In genomic region chr7:141335164-141335563, GRCh38 we compare ENCODE assay signal across 22 cellular contexts.
"Had no signal": no experiment of that assay in that cellular context is flagged by ENCODE, and none has a peak within 500 bp of the region (broad histone marks: within the 10 kb centered on the region; RNA-seq: fewer than 3 reads in every experiment).

No MANE protein-coding gene starts in this region.

- H3K27me3 Mint-ChIP-seq: stimulated activated memory B cell treated with anti-CD40 and anti-IgM and Interleukin-4, amounts not matched to agents 10 μg/mL and 1 μg/mL and 100 μg/mL, for 72 hours; stimulated activated naive CD8-positive, alpha-beta T cell treated with anti-CD3 and anti-CD28 coated beads, Interleukin-15, Interleukin-2, amounts not matched to agents 100 ng/mL and 50 ng/mL, for 24 hours had no signal

- H3K4me1 Mint-ChIP-seq: stimulated activated memory B cell treated with anti-CD40 and anti-IgM and Interleukin-4, amounts not matched to agents 10 μg/mL and 1 μg/mL and 100 μg/mL, for 72 hours had no signal

- H3K27me3 ChIP-seq: heart left ventricle, neutrophil, spleen, testis, tibial nerve, upper lobe of right lung had no signal

- H3K4me1 ChIP-seq: psoas muscle, spleen, testis, tibial nerve, upper lobe of right lung had no signal

- DNase-seq: effector CD4-positive, alpha-beta T cell; heart left ventricle; hippocampal formation; mammary epithelial cell; mucosa of descending colon; naive thymus-derived CD8-positive, alpha-beta T cell; psoas muscle; retina; spleen; stimulated activated CD4-positive, alpha-beta T cell treated with anti-CD3 and anti-CD28 coated beads, Interleukin-15, amount 100 ng/mL, for 24 hours; stimulated activated CD4-positive, alpha-beta T cell treated with anti-CD3 and anti-CD28 coated beads, Interleukin-1b, Interleukin-23, amount 100 ng/mL, for 48 hours; stimulated activated CD4-positive, alpha-beta T cell treated with anti-CD3 and anti-CD28 coated beads, Interleukin-4, amount 100 ng/mL, for 24 hours; testis; upper lobe of right lung had no signal

- H3K4me3 Mint-ChIP-seq: naive thymus-derived CD8-positive, alpha-beta T cell; stimulated activated memory B cell treated with anti-CD40 and anti-IgM and Interleukin-4, amounts not matched to agents 10 μg/mL and 1 μg/mL and 100 μg/mL, for 72 hours; stimulated activated naive CD8-positive, alpha-beta T cell treated with anti-CD3 and anti-CD28 coated beads, Interleukin-15, Interleukin-2, amounts not matched to agents 100 ng/mL and 50 ng/mL, for 24 hours had no signal

- H3K27ac Mint-ChIP-seq: naive thymus-derived CD8-positive, alpha-beta T cell; stimulated activated memory B cell treated with anti-CD40 and anti-IgM and Interleukin-4, amounts not matched to agents 10 μg/mL and 1 μg/mL and 100 μg/mL, for 72 hours; stimulated activated naive CD8-positive, alpha-beta T cell treated with anti-CD3 and anti-CD28 coated beads, Interleukin-15, Interleukin-2, amounts not matched to agents 100 ng/mL and 50 ng/mL, for 24 hours had no signal

- H3K9me3 ChIP-seq: mucosa of descending colon, neutrophil, psoas muscle, spleen, testis, tibial nerve, upper lobe of right lung had no signal

- H3K9me3 Mint-ChIP-seq: stimulated activated naive CD8-positive, alpha-beta T cell treated with anti-CD3 and anti-CD28 coated beads, Interleukin-15, Interleukin-2, amounts not matched to agents 100 ng/mL and 50 ng/mL, for 24 hours had no signal

- ATAC-seq: esophagus mucosa; left lobe of liver; mucosa of descending colon; naive thymus-derived CD8-positive, alpha-beta T cell; psoas muscle; sciatic nerve; stimulated activated memory B cell treated with anti-CD40 and anti-IgM and Interleukin-4, amounts not matched to agents 10 μg/mL and 1 μg/mL and 100 μg/mL, for 72 hours; upper lobe of right lung had no signal

- H3K36me3 ChIP-seq: heart left ventricle, neutrophil, spleen, tibial nerve, upper lobe of right lung had no signal

- H3K27ac ChIP-seq: coronary artery, heart left ventricle, neutrophil, psoas muscle, spleen, testis, tibial nerve, upper lobe of right lung had no signal

- H3K4me3 ChIP-seq: coronary artery, heart left ventricle, mucosa of descending colon, psoas muscle, spleen, testis, tibial nerve, upper lobe of right lung had no signal

- H3K36me3 Mint-ChIP-seq: naive thymus-derived CD8-positive, alpha-beta T cell; stimulated activated memory B cell treated with anti-CD40 and anti-IgM and Interleukin-4, amounts not matched to agents 10 μg/mL and 1 μg/mL and 100 μg/mL, for 72 hours had no signal
